Comparison of ENCODE assay signal across 2 cellular contexts in genomic region chr15:23425327-23425726, GRCh38. TPM values are rescaled to one million over a fixed set of nuclear protein-coding genes. Genes with fewer than 3 reads are reported as not detected.
"Had no signal": no experiment of that assay in that cellular context is flagged by ENCODE, and none has a peak within 500 bp of the region (broad histone marks: within the 10 kb centered on the region; RNA-seq: fewer than 3 reads in every experiment).

No MANE protein-coding gene starts in this region.

RNA-seq across cellular contexts. Expression of gene GOLGA6L2, which starts 21.7 kb away (rescaled TPM):
- total RNA-seq: G401, GM12878 had no signal
- polyA plus RNA-seq: GM12878 had no signal
